Comparison of ENCODE assay signal across 25 cellular contexts in genomic region chr16:18048858-18049257, GRCh38.
"Had no signal": no experiment of that assay in that cellular context is flagged by ENCODE, and none has a peak within 500 bp of the region (broad histone marks: within the 10 kb centered on the region; RNA-seq: fewer than 3 reads in every experiment).

No MANE protein-coding gene starts in this region.

- H3K27me3 ChIP-seq: ascending aorta had no signal

- H3K36me3 ChIP-seq: ascending aorta, esophagus squamous epithelium had no signal

- H3K4me1 ChIP-seq: ascending aorta, esophagus squamous epithelium had no signal

- ATAC-seq: activated CD4-positive, alpha-beta T cell treated with anti-CD3 and anti-CD28 coated beads for 36 hours; activated CD8-positive, alpha-beta memory T cell treated with anti-CD3 and anti-CD28 coated beads, Interleukin-2, amount 10 ng/mL, durations not matched to agents 7 days and 5 days; activated CD8-positive, alpha-beta T cell treated with anti-CD3 and anti-CD28 coated beads, Interleukin-2, amount 10 ng/mL, durations not matched to agents 7 days and 5 days; activated naive CD4-positive, alpha-beta T cell treated with anti-CD3 and anti-CD28 coated beads, Interleukin-2, amount 50 U/mL, for 72 hours; activated T-cell treated with anti-CD3 and anti-CD28 coated beads, Interleukin-2, amount 50 U/mL, for 72 hours; effector memory CD8-positive, alpha-beta T cell had no signal

- DNase-seq: activated CD4-positive, alpha-beta memory T cell treated with anti-CD3 and anti-CD28 coated beads for 36 hours; activated CD4-positive, alpha-beta T cell treated with anti-CD3 and anti-CD28 coated beads for 36 hours; activated CD4-positive, alpha-beta T cell treated with anti-CD3 and anti-CD28 coated beads, Interleukin-2, amount 10 ng/mL, durations not matched to agents 24 days and 14 days; activated CD4-positive, CD25-positive, alpha-beta regulatory T cell; activated CD4-positive, CD25-positive, alpha-beta regulatory T cell treated with anti-CD3 and anti-CD28 coated beads, Interleukin-2, amount 50 U/mL, for 72 hours; activated CD8-positive, alpha-beta memory T cell treated with anti-CD3 and anti-CD28 coated beads, Interleukin-2, amount 10 ng/mL, durations not matched to agents 7 days and 5 days; activated CD8-positive, alpha-beta memory T cell treated with anti-CD3 and anti-CD28 coated beads, Interleukin-2, amount 50 U/mL, for 4 hours; activated CD8-positive, alpha-beta T cell treated with anti-CD3 and anti-CD28 coated beads, Interleukin-2, amount 10 ng/mL, durations not matched to agents 7 days and 5 days; activated gamma-delta T cell; activated naive CD4-positive, alpha-beta T cell; activated naive CD4-positive, alpha-beta T cell treated with anti-CD3 and anti-CD28 coated beads, Interleukin-2, amount 10 ng/mL, durations not matched to agents 7 days and 5 days; activated naive CD8-positive, alpha-beta T cell treated with anti-CD3 and anti-CD28 coated beads, Interleukin-2, amount 10 ng/mL, durations not matched to agents 7 days and 5 days; activated T-cell treated with anti-CD3 and anti-CD28 coated beads for 4 hours; activated T-cell treated with anti-CD3 and anti-CD28 coated beads, Interleukin-2, amount 50 U/mL, for 24 hours; activated T-cell treated with anti-CD3 and anti-CD28 coated beads, Interleukin-2, amount 50 U/mL, for 72 hours; cortex of kidney; dermis blood vessel endothelial cell; effector CD4-positive, alpha-beta T cell; effector memory CD8-positive, alpha-beta T cell; erythroblast; esophagus squamous epithelium; foreskin melanocyte; T-helper 2 cell had no signal

- H3K27ac ChIP-seq: ascending aorta, esophagus squamous epithelium had no signal

- H3K9me3 ChIP-seq: ascending aorta, esophagus squamous epithelium had no signal

- H3K4me3 ChIP-seq: ascending aorta, esophagus squamous epithelium had no signal
